13 cellular contexts compared by ENCODE assay signal in genomic region chr1:226772456-226773139, GRCh38. TPM values are rescaled to one million over a fixed set of nuclear protein-coding genes. Genes with fewer than 3 reads are reported as not detected.
DNase-seq lines count a peak whose midpoint lies in the region; ATAC-seq, FAIRE-seq and TF ChIP-seq lines count a peak whose summit lies in the region.
"Had no signal": no experiment of that assay in that cellular context is flagged by ENCODE, and none has a peak within 500 bp of the region (broad histone marks: within the 10 kb centered on the region; RNA-seq: fewer than 3 reads in every experiment).

No MANE protein-coding gene starts in this region.

- H3K27me3 ChIP-seq in GM12878 (replicated peaks in 1 of 2; ENCODE audit: control insufficient read depth in 2 of 2, insufficient read depth in 2 of 2, low read length in 1 of 2) (no peaks in the 10 kb centered on the region), mesendoderm (ENCODE audit: insufficient read depth, low read length, poor library complexity) (no peaks in the 10 kb centered on the region), upper lobe of left lung (no peaks in the 10 kb centered on the region)
- H3K27me3 ChIP-seq: sigmoid colon had no signal

- SMC1A ChIA-PET in GM12878 (lab: Charles Lee; ENCODE audit: uncharacterized antibody, unreplicated experiment) = interaction anchor here (0.6 to 5.2 kb wide), 9 partner anchors 9 to 128 kb away, joined by 3 to 28 read pairs (median 4); partner anchors contain the start of gene ITPKB

- H4K8ac ChIP-seq in mesendoderm (ENCODE audit: low read depth, low read length) = no peak overlapping the region

- POLR2A ChIA-PET in GM12878 (lab: Charles Lee) = interaction anchor here (0.5 to 1.9 kb wide), 5 partner anchors 16 to 66 kb away, joined by 3 to 5 read pairs (median 3); no protein-coding TSS in a partner anchor

- peak; percentile 49 for FAIRE-seq in GM12878 (lab: Jason Lieb, UNC)
- FAIRE-seq: HepG2 had no signal

- intact Hi-C loops in GM12878 (cut with micrococcal nuclease; ENCODE audit: unreplicated experiment) = loop anchor here (5.0 kb wide), 1 partner anchor 55 kb away; no protein-coding TSS in a partner anchor
- intact Hi-C loops in Right ventricle myocardium inferior (cut with DNase I) = no loop called here

- H2BK15ac ChIP-seq in mesendoderm (replicated peaks; ENCODE audit: low read depth) = no peak overlapping the region

- no peak for TF ChIP-seq POLR2A in GM12878 (IDR thresholded peaks at IDR 0.05; ENCODE audit: low read depth, low read length)
- TF ChIP-seq POLR2A in upper lobe of left lung (IDR thresholded peaks at IDR 0.05) = no peak

- no peak overlapping the region for H2BK5ac ChIP-seq in mesendoderm (ENCODE audit: low read length)

- H2AK5ac ChIP-seq in mesendoderm (ENCODE audit: low read length) = no peak overlapping the region

- RAD21 ChIA-PET in GM12878 (lab: Charles Lee; ENCODE audit: unreplicated experiment) = interaction anchor here (1.1 to 1.3 kb wide), 2 partner anchors 50 to 128 kb away, joined by 3 to 4 read pairs; no protein-coding TSS in a partner anchor

- in situ Hi-C loops in GM12878 (cut with MboI) = no loop called here

- H3K36me3 ChIP-seq in GM12878 (ENCODE audit: control insufficient read depth in 2 of 2, insufficient read depth in 2 of 2, low read length in 1 of 2) = no peaks in the 10 kb centered on the region
- no peaks in the 10 kb centered on the region for H3K36me3 ChIP-seq in mesendoderm (ENCODE audit: control insufficient read depth, insufficient read depth, low read length)
- H3K36me3 ChIP-seq in upper lobe of left lung = no peaks in the 10 kb centered on the region
- H3K36me3 ChIP-seq: sigmoid colon had no signal

- no peak overlapping the region for H3K56ac ChIP-seq in mesendoderm (ENCODE audit: low read length)

- DNase-seq in GM12878 (ENCODE audit: low read depth, low spot score) (peak; percentile 51), mesendoderm (no peak), upper lobe of left lung (no peak), medulla oblongata (ENCODE audit: extremely low spot score) (no peak), Right ventricle myocardium inferior (ENCODE audit: missing footprints) (no peak)
- DNase-seq: activated CD4-positive, alpha-beta memory T cell treated with anti-CD3 and anti-CD28 coated beads for 36 hours; DMS53; sigmoid colon had no signal

- 10% methylated on average over 7 of the region's 7 CpGs for WGBS in GM12878 (ENCODE audit: insufficient coverage, insufficient replicate concordance, low lambda C conversion rate, missing lambda C conversion rate)
- WGBS in mesendoderm (ENCODE audit: extremely low coverage, insufficient coverage, low lambda C conversion rate) = no CpG with 5 or more reads among the region's 7 CpGs
- WGBS in upper lobe of left lung, 2 donors = 74 to 79% methylated on average over 6 to 7 of the region's 7 CpGs

- no peak for TF ChIP-seq RAD21 in GM12878 (IDR thresholded peaks at IDR 0.05; ENCODE audit: insufficient read depth, low read depth, low read length)

- H3K4me3 ChIP-seq in GM12878 = peak overlapping the region; percentile 11; the same call in 1 of the 2 replicates
- no peak overlapping the region for H3K4me3 ChIP-seq in mesendoderm (ENCODE audit: low read length)
- H3K4me3 ChIP-seq in upper lobe of left lung = no peak overlapping the region
- H3K4me3 ChIP-seq: sigmoid colon had no signal

- ATAC-seq in GM18873 (IDR thresholded peaks at IDR 0.05; ENCODE audit: low FRiP score, unreplicated experiment) = peak; percentile 74
- peak; percentile 83 for ATAC-seq in GM21786 (IDR thresholded peaks at IDR 0.05; ENCODE audit: unreplicated experiment)
- peak; percentile 92 for ATAC-seq in HG03342 (IDR thresholded peaks at IDR 0.05; ENCODE audit: unreplicated experiment)
- peak; percentile 91 for ATAC-seq in GM12878
- no peak for ATAC-seq in upper lobe of left lung (ENCODE audit: low FRiP score in 2 of 2)
- no peak for ATAC-seq in Right ventricle myocardium inferior
- ATAC-seq: HepG2, SK-N-SH treated with all-trans-retinoic acid at 6 μM for 48 hours had no signal

- no peak overlapping the region for H3K18ac ChIP-seq in mesendoderm (ENCODE audit: low read length)

- H3K9me3 ChIP-seq in GM12878 (replicated peaks; ENCODE audit: control insufficient read depth, insufficient read depth, low read length) (no peaks in the 10 kb centered on the region), upper lobe of left lung (no peaks in the 10 kb centered on the region)
- H3K9me3 ChIP-seq: sigmoid colon had no signal

- no peaks in the 10 kb centered on the region for H3K79me2 ChIP-seq in GM12878 (ENCODE audit: control insufficient read depth, insufficient read depth, low read length)
- H3K79me2 ChIP-seq in mesendoderm (ENCODE audit: control insufficient read depth, insufficient read depth, low read length) = no peaks in the 10 kb centered on the region

- peak overlapping the region; percentile 20 for H2AFZ ChIP-seq in GM12878 (ENCODE audit: control insufficient read depth, low read depth, low read length)

- 0 out of 4 replicates have a peak, but pooled peaks of 1 of the 2 experiments have one; percentile 13 for TF ChIP-seq EP300 in GM12878 (IDR thresholded peaks at IDR 0.05; ENCODE audit: borderline replicate concordance in 1 of 2, control insufficient read depth in 1 of 2, low read depth in 2 of 2, low read length in 2 of 2)
- TF ChIP-seq EP300 in upper lobe of left lung (IDR thresholded peaks at IDR 0.05) = no peak

- H3K4me1 ChIP-seq in GM12878 (ENCODE audit: control insufficient read depth, insufficient read depth, low read length) = peaks cover 11% of the 10 kb centered on the region
- H3K4me1 ChIP-seq in mesendoderm (ENCODE audit: control insufficient read depth, low read depth, low read length) = no peaks in the 10 kb centered on the region
- no peaks in the 10 kb centered on the region for H3K4me1 ChIP-seq in upper lobe of left lung

- CTCF ChIA-PET in GM12878 (lab: Yijun Ruan, JAX) = interaction anchor here (0.8 to 2.8 kb wide), 6 partner anchors 9 to 119 kb away, joined by 3 to 6 read pairs (median 4); partner anchors contain the start of gene ITPKB

- H3K79me1 ChIP-seq in mesendoderm (ENCODE audit: low read length) = no peaks in the 10 kb centered on the region

- peak overlapping the region; percentile 88 for H3K4me2 ChIP-seq in GM12878 (ENCODE audit: control insufficient read depth, insufficient read depth)
- no peak overlapping the region for H3K4me2 ChIP-seq in mesendoderm (ENCODE audit: low read length)

- H3K27ac ChIP-seq in GM12878 (ENCODE audit: control insufficient read depth, insufficient read depth) = no peak overlapping the region
- H3K27ac ChIP-seq in mesendoderm (ENCODE audit: low read depth, low read length) = no peak overlapping the region
- no peak overlapping the region for H3K27ac ChIP-seq in upper lobe of left lung
- H3K27ac ChIP-seq: sigmoid colon had no signal

- H3K4ac ChIP-seq in mesendoderm (ENCODE audit: low read depth, low read length) = no peak overlapping the region

- no peak overlapping the region for H3K23ac ChIP-seq in mesendoderm (ENCODE audit: low read length)

- no peak overlapping the region for H2BK120ac ChIP-seq in mesendoderm (ENCODE audit: low read depth, low read length)

- TF ChIP-seq CTCF in GM12878 (IDR thresholded peaks at IDR 0.05 in 2 of 3, conservative IDR thresholded peaks at IDR 0.05 in 1 of 3; ENCODE audit: control insufficient read depth in 2 of 3, extremely low read depth in 1 of 3, insufficient read depth in 1 of 3, low read depth in 3 of 3, low read length in 3 of 3) (no peak), upper lobe of left lung (IDR thresholded peaks at IDR 0.05) (no peak)

- H3K9ac ChIP-seq in GM12878 (ENCODE audit: control insufficient read depth, insufficient read depth, low read length) (no peak overlapping the region), mesendoderm (ENCODE audit: low read length) (no peak overlapping the region)

- H4K5ac ChIP-seq in mesendoderm (ENCODE audit: low read length) = no peak overlapping the region

- H4K20me1 ChIP-seq in GM12878 (ENCODE audit: control insufficient read depth, insufficient read depth) = no peaks in the 10 kb centered on the region

- no TSS peak for BruUV-seq in GM12878 (replicated peaks; lab: Mats Ljungman, UMichigan)

TF ChIP-seq in GM12878, 131 proteins besides CTCF, POLR2A, EP300 and RAD21 (continues in another document):
- TF ChIP-seq SIN3A (IDR thresholded peaks at IDR 0.05; ENCODE audit: low read depth, low read length) (no peak), ZZZ3 (IDR thresholded peaks at IDR 0.05; ENCODE audit: control insufficient read depth, insufficient read length, low read depth) (no peak), MAX (IDR thresholded peaks at IDR 0.05; ENCODE audit: low read depth, low read length) (no peak), NFIC (IDR thresholded peaks at IDR 0.05; ENCODE audit: low read depth, low read length) (peak; percentile 62; the same call in 1 of the 2 replicates), RELA (IDR thresholded peaks at IDR 0.05; ENCODE audit: borderline replicate concordance, partially characterized antibody) (no peak), RUNX3 (IDR thresholded peaks at IDR 0.05; ENCODE audit: low read length) (peak; percentile 63), CREB1 (IDR thresholded peaks at IDR 0.05; ENCODE audit: low read depth) (0 out of 2 replicates have a peak, but pooled peaks have one; percentile 11)

RNA-seq across cellular contexts. Expression of gene ITPKB, which starts 33.5 kb away (rescaled TPM):
- total RNA-seq in GM12878 (2013; cell fraction: nucleolus; rRNA removed) = 128 and 140 TPM in 2 replicates
- 16.5 and 17.5 TPM in 2 replicates for total RNA-seq in GM12878 (2014; rRNA removed)
- 14.2 and 14.6 TPM in 2 replicates for total RNA-seq in GM12878 (2014; rRNA removed; fragmentation: Illumina TruSeq; extraction: Trizol)
- total RNA-seq in GM12878 (2021) = 34.4 and 38.7 TPM in 2 replicates
- 4.5 TPM for polyA plus RNA-seq in GM12878 (2011; ENCODE audit: low read depth)
- 8.8 and 11.6 TPM in 2 replicates for polyA plus RNA-seq in GM12878 (2011; rRNA removed)
- 12.4 and 12.8 TPM in 2 replicates for polyA plus RNA-seq in GM12878 (2011; cell fraction: cytosol; rRNA removed)
- polyA plus RNA-seq in GM12878 (2011; cell fraction: nucleus; rRNA removed) = 20.1 and 27.3 TPM in 2 replicates
- 10.6 and 14.4 TPM in 2 replicates for polyA plus RNA-seq in GM12878 (2012)
- 8.8 and 14.7 TPM in 2 replicates for polyA plus RNA-seq in GM12878 (2014; fragmentation: Illumina TruSeq; extraction: Trizol)
- polyA plus RNA-seq in GM12878 (2014; fragmentation: Nextera tagmentation; extraction: Ambion mirVana) = 1 to 10 TPM; 1.3 TPM
- polyA plus RNA-seq in GM12878 (2014; rRNA removed) = 20.3 and 20.9 TPM in 2 replicates
- 1 to 10 TPM; 2.2 to 5.2 TPM for polyA plus RNA-seq in GM12878 (2016; fragmentation: Nextera tagmentation; extraction: Ambion mirVana)
- 18.1 and 33.2 TPM in 2 replicates for polyA minus RNA-seq in GM12878 (2011; rRNA and poly(A)+ RNA removed)
- polyA minus RNA-seq in GM12878 (2011; cell fraction: cytosol; rRNA and poly(A)+ RNA removed) = 11.4 and 12.6 TPM in 2 replicates
- polyA minus RNA-seq in GM12878 (2011; cell fraction: nucleus; rRNA and poly(A)+ RNA removed) = 28.3 and 47.7 TPM in 2 replicates
- 4.7 TPM for polyA plus RNA-seq in mesendoderm (2013, experiment 1 of 2)
- polyA plus RNA-seq in mesendoderm (2013, experiment 2 of 2) = 4.9 TPM
- total RNA-seq in upper lobe of left lung = 10 to 100 TPM; 19.8 to 62.9 (median 45.8) TPM
- 24.8 TPM for total RNA-seq in Right ventricle myocardium inferior
- total RNA-seq: HepG2 had no signal
- polyA plus RNA-seq: HepG2 had no signal

Comparison
In these comparisons a context has a peak if more than half of its experiments do, and no peak if none do; other contexts are left out.
1. ATAC-seq: peak in GM18873 (single experiment), GM21786 (single experiment), HG03342 (single experiment) and GM12878 (single experiment); none in upper lobe of left lung (0 of 2) and Right ventricle myocardium inferior (single experiment).